7 cellular contexts compared by ENCODE assay signal in genomic region chr14:68978550-68978911, GRCh38. TPM values are rescaled to one million over a fixed set of nuclear protein-coding genes. Genes with fewer than 3 reads are reported as not detected.
A peak's percentile ranks its signal among the peaks of the same experiment; 100 is the strongest.
DNase-seq lines count a peak whose midpoint lies in the region; ATAC-seq and TF ChIP-seq lines count a peak whose summit lies in the region.

No MANE protein-coding gene starts in this region.

- no peaks in the 10 kb centered on the region for H3K9me3 ChIP-seq in esophagus muscularis mucosa

- H3K27ac Mint-ChIP-seq in nephron = peak overlapping the region; percentile 83 to 87 (median 87)

- peaks cover 4% of the 10 kb centered on the region for H3K27me3 Mint-ChIP-seq in nephron (ENCODE audit: low read depth)

- no peak for ATAC-seq in HG03175 (IDR thresholded peaks at IDR 0.05; ENCODE audit: unreplicated experiment)

- no peak for TF ChIP-seq POLR2A in esophagus muscularis mucosa (IDR thresholded peaks at IDR 0.05; ENCODE audit: low read depth)

- H3K27me3 ChIP-seq in esophagus muscularis mucosa = no peaks in the 10 kb centered on the region

- peaks cover 42 to 81% (median 77%) of the 10 kb centered on the region in 4 donors for H3K4me1 ChIP-seq in esophagus muscularis mucosa

- H3K36me3 Mint-ChIP-seq in nephron (ENCODE audit: low read depth) = peaks cover 11% of the 10 kb centered on the region

- 0% methylated on average over 3 of the region's 40 CpGs for WGBS in esophagus muscularis mucosa

- TF ChIP-seq CTCF in GM13977 (IDR thresholded peaks at IDR 0.05; ENCODE audit: extremely low read depth, insufficient read depth, missing control alignments) (no peak), esophagus muscularis mucosa (IDR thresholded peaks at IDR 0.05) (no peak), nephron (IDR thresholded peaks at IDR 0.05; ENCODE audit: unreplicated experiment in 3 of 3) (no peak)

- no peaks in the 10 kb centered on the region for H3K9me3 Mint-ChIP-seq in nephron

- H3K4me3 ChIP-seq in esophagus muscularis mucosa = peak overlapping the region; percentile 71 to 79 (median 77)

- in situ Hi-C loops in GM13977 (cut with MboI; ENCODE audit: low pct_unique_long_range_greater_than_20kb, low sequenced_read_pairs, unreplicated experiment) = no loop called here

- peaks cover 56% of the 10 kb centered on the region for H3K4me1 Mint-ChIP-seq in nephron

- TF ChIP-seq EP300 in esophagus muscularis mucosa (IDR thresholded peaks at IDR 0.05) = no peak

- peak overlapping the region; percentile 97 to 100 (median 98) for H3K27ac ChIP-seq in esophagus muscularis mucosa (replicated peaks in 1 of 4)

- peak; percentile 63 for DNase-seq in GM13977 (ENCODE audit: low spot score)
- peak; percentile 60 for DNase-seq in NCI-H1105 (lab: John Stamatoyannopoulos, UW)
- DNase-seq in activated T-cell treated with anti-CD3 and anti-CD28 coated beads, Interleukin-2, amount 50 U/mL, for 1 hour = peak; percentile 50
- DNase-seq in esophagus muscularis mucosa (ENCODE audit: extremely low spot score) = no peak
- no peak for DNase-seq in MV-4-11 (lab: John Stamatoyannopoulos, UW)

- H3K36me3 ChIP-seq in esophagus muscularis mucosa = peaks cover 0 to 15% (median 13%) of the 10 kb centered on the region in 4 donors

- peak overlapping the region; percentile 95 to 96 (median 95) for H3K4me3 Mint-ChIP-seq in nephron

- intact Hi-C loops in esophagus muscularis mucosa (cut with DNase I) = loop anchor here (2.0 to 10.0 kb wide), 4 partner anchors 36 to 114 kb away; no protein-coding TSS in a partner anchor

RNA-seq across cellular contexts. Expression of gene ACTN1, which starts 0.6 kb away (rescaled TPM):
- 1,000 to 10,000 TPM in 3 of 4 donors, 100 to 1,000 TPM in 1; 958 to 2,110 (median 1,439) TPM for total RNA-seq in esophagus muscularis mucosa

Comparison
In these comparisons a context has a peak if more than half of its experiments do, and no peak if none do; other contexts are left out.
1. DNase-seq: peak in GM13977 (single experiment), NCI-H1105 (single experiment) and activated T-cell treated with anti-CD3 and anti-CD28 coated beads, Interleukin-2, amount 50 U/mL, for 1 hour (single experiment); none in esophagus muscularis mucosa (single experiment) and MV-4-11 (single experiment).